In genomic region chr12:101793401-101793800, GRCh38 we compare ENCODE assay signal across 8 cellular contexts. TPM values are rescaled to one million over a fixed set of nuclear protein-coding genes. Genes with fewer than 3 reads are reported as not detected.
A peak's percentile ranks its signal among the peaks of the same experiment; 100 is the strongest.
DNase-seq lines count a peak whose midpoint lies in the region; ATAC-seq, FAIRE-seq and TF ChIP-seq lines count a peak whose summit lies in the region.

No MANE protein-coding gene starts in this region.

- peak overlapping the region in 2 of 3 donors; percentile 9 to 21 for H3K27ac Mint-ChIP-seq in CD4-positive, CD25-positive, alpha-beta regulatory T cell
- H3K27ac Mint-ChIP-seq in WTC11 = no peak overlapping the region

- POLR2A ChIA-PET in WTC11 (lab: Charles Lee) = no interaction called here

- H3K27me3 Mint-ChIP-seq in CD4-positive, CD25-positive, alpha-beta regulatory T cell = no peaks in the 10 kb centered on the region
- no peaks in the 10 kb centered on the region for H3K27me3 Mint-ChIP-seq in WTC11 (ENCODE audit: low read depth)

- H3K9me3 Mint-ChIP-seq in CD4-positive, CD25-positive, alpha-beta regulatory T cell = peaks cover 0 to 2% (median 0%) of the 10 kb centered on the region in 7 donors
- H3K9me3 Mint-ChIP-seq in WTC11 = no peaks in the 10 kb centered on the region

- no peak for TF ChIP-seq POLR2A in erythroblast (IDR thresholded peaks at IDR 0.05; ENCODE audit: low read length)

- no peak overlapping the region for H3K4me3 Mint-ChIP-seq in CD4-positive, CD25-positive, alpha-beta regulatory T cell
- no peak overlapping the region for H3K4me3 Mint-ChIP-seq in WTC11

- peaks cover 9% of the 10 kb centered on the region for H3K4me1 ChIP-seq in CD4-positive, CD25-positive, alpha-beta regulatory T cell (ENCODE audit: control insufficient read depth, insufficient read depth, low read length, poor library complexity, severe bottlenecking)

- no peak overlapping the region for H3K27ac ChIP-seq in CD4-positive, CD25-positive, alpha-beta regulatory T cell (ENCODE audit: insufficient read depth, low read length, poor library complexity, severe bottlenecking)

- FAIRE-seq in HTR-8/SVneo (lab: Jason Lieb, UNC) = no peak

- H3K4me1 Mint-ChIP-seq in CD4-positive, CD25-positive, alpha-beta regulatory T cell = peaks cover 9 to 36% (median 20%) of the 10 kb centered on the region in 4 donors
- no peaks in the 10 kb centered on the region for H3K4me1 Mint-ChIP-seq in WTC11

- H3K4me3 ChIP-seq in CD4-positive, CD25-positive, alpha-beta regulatory T cell (ENCODE audit: low read depth, low read length) = no peak overlapping the region

- CTCF ChIA-PET in WTC11 (lab: Charles Lee) = interaction anchor here (3.3 kb wide), 1 partner anchor 37 kb away, joined by 13 read pairs; the partner anchor contains the start of gene GNPTAB

- peak in 1 of 2 donors; percentile 36 for ATAC-seq in CD4-positive, CD25-positive, alpha-beta regulatory T cell (ENCODE audit: low read depth in 2 of 2)
- ATAC-seq in GM19035 (IDR thresholded peaks at IDR 0.05; ENCODE audit: unreplicated experiment) = peak; percentile 62
- no peak for ATAC-seq in WTC11

- peaks cover 31% of the 10 kb centered on the region for H3K36me3 Mint-ChIP-seq in CD4-positive, CD25-positive, alpha-beta regulatory T cell
- no peaks in the 10 kb centered on the region; the same call in 1 of the 2 replicates for H3K36me3 Mint-ChIP-seq in WTC11

- H3K27me3 ChIP-seq in CD4-positive, CD25-positive, alpha-beta regulatory T cell (ENCODE audit: control insufficient read depth, insufficient read depth, low read length) = no peaks in the 10 kb centered on the region

- H3K9me3 ChIP-seq in CD4-positive, CD25-positive, alpha-beta regulatory T cell (ENCODE audit: control insufficient read depth in 2 of 2, low read length in 2 of 2) = no peaks in the 10 kb centered on the region

- peak in 1 of 3 donors; percentile 49 for DNase-seq in CD4-positive, CD25-positive, alpha-beta regulatory T cell
- peak; percentile 9 for DNase-seq in HTR-8/SVneo (ENCODE audit: insufficient read length, low spot score)
- DNase-seq in erythroblast (lab: John Stamatoyannopoulos, UW) = peak; percentile 75 to 89
- DNase-seq in DMS53 treated with DMSO at 0.1 percent for 48 hours (lab: John Stamatoyannopoulos, UW; ENCODE audit: unreplicated experiment) = no peak
- DNase-seq in WTC11 (ENCODE audit: low spot score) = no peak
- DNase-seq in activated CD4-positive, CD25-positive, alpha-beta regulatory T cell (lab: John Stamatoyannopoulos, UW) = no peak
- no peak for DNase-seq in NCI-H69 (lab: John Stamatoyannopoulos, UW)

- TF ChIP-seq CTCF in WTC11 (IDR thresholded peaks at IDR 0.05) = no peak

- H3K36me3 ChIP-seq in CD4-positive, CD25-positive, alpha-beta regulatory T cell (ENCODE audit: control insufficient read depth, insufficient read depth, low read length) = peaks cover 15% of the 10 kb centered on the region

TF ChIP-seq in WTC11, 78 proteins besides CTCF, POLR2A, EP300 and RAD21:
- TF ChIP-seq E2F4 (CRISPR knock-in tag; IDR thresholded peaks at IDR 0.05; ENCODE audit: borderline replicate concordance, low read depth) (no peak), USF2 (CRISPR knock-in tag; IDR thresholded peaks at IDR 0.05) (no peak), ZNF263 (CRISPR knock-in tag; IDR thresholded peaks at IDR 0.05; ENCODE audit: low read depth) (no peak), GTF2I (CRISPR knock-in tag; conservative IDR thresholded peaks at IDR 0.05) (no peak), ESRRA (CRISPR knock-in tag; IDR thresholded peaks at IDR 0.05; ENCODE audit: borderline replicate concordance) (no peak), IRF2 (CRISPR knock-in tag; IDR thresholded peaks at IDR 0.05; ENCODE audit: borderline replicate concordance, low read depth) (no peak)
TF ChIP-seq in WTC11: peak in this region for 0.

RNA-seq across cellular contexts. Expression of gene GNPTAB, which starts 37.4 kb away (rescaled TPM):
- total RNA-seq in CD4-positive, CD25-positive, alpha-beta regulatory T cell = 53.6 TPM
- polyA plus RNA-seq in CD4-positive, CD25-positive, alpha-beta regulatory T cell = 10 to 100 TPM; 25.8 to 36.8 (median 30.6) TPM
- 22.5 to 25.4 TPM (median 24.4 TPM) in 3 replicates for total RNA-seq in WTC11 (2021)

RNA-seq across cellular contexts. Expression of gene SYCP3, which starts 54.1 kb away (rescaled TPM):
- 0.27 TPM for total RNA-seq in CD4-positive, CD25-positive, alpha-beta regulatory T cell
- polyA plus RNA-seq in CD4-positive, CD25-positive, alpha-beta regulatory T cell = under 1 TPM in 2 of 4 donors, not detected in 2; 0.03 to 0.23 TPM
- total RNA-seq in WTC11 (2021) = 0.15 TPM in 1 of 3 replicates, not detected in the others

Comparison
In these comparisons a context has a peak if more than half of its experiments do, and no peak if none do; other contexts are left out.
1. DNase-seq: peak in HTR-8/SVneo (single experiment) and erythroblast (2 of 2); none in DMS53 treated with DMSO at 0.1 percent for 48 hours (single experiment), WTC11 (single experiment), activated CD4-positive, CD25-positive, alpha-beta regulatory T cell (0 of 4) and NCI-H69 (single experiment).